ENCODE assay signal across 18 cellular contexts in genomic region chr11:2804189-2804588, GRCh38.
DNase-seq lines count a peak whose midpoint lies in the region; ATAC-seq, FAIRE-seq and TF ChIP-seq lines count a peak whose summit lies in the region.
"Had no signal": no experiment of that assay in that cellular context is flagged by ENCODE, and none has a peak within 500 bp of the region (broad histone marks: within the 10 kb centered on the region; RNA-seq: fewer than 3 reads in every experiment).

No MANE protein-coding gene starts in this region.

- intact Hi-C loops in adrenal gland (cut with DNase I) = no loop called here
- intact Hi-C loops in gastrocnemius medialis (cut with DNase I; ENCODE audit: low total_unique reads) = no loop called here

- FAIRE-seq in RCC 7860 (lab: Jason Lieb, UNC) = no peak
- FAIRE-seq: D721Med, HTR-8/SVneo had no signal

- in situ Hi-C loops in gastrocnemius medialis (cut with MboI; ENCODE audit: low sequenced_read_pairs in 4 of 4) = no loop called here

- DNase-seq in activated CD4-positive, alpha-beta T cell treated with anti-CD3 and anti-CD28 coated beads for 48 hours = peak; percentile 0
- no peak for DNase-seq in activated CD4-positive, alpha-beta T cell treated with anti-CD3 and anti-CD28 coated beads for 4 hours
- peak in 5 of 7 donors; percentile 0 to 12 (median 4) for DNase-seq in adrenal gland
- peak; percentile 18 for DNase-seq in lung (ENCODE audit: low spot score)
- DNase-seq in gastrocnemius medialis = peak; percentile 1 to 2
- DNase-seq in RCC 7860 (ENCODE audit: low spot score) = no peak
- DNase-seq in GOT3 (lab: John Stamatoyannopoulos, UW) = no peak
- DNase-seq: 8988T; amniotic stem cell; effector memory CD8-positive, alpha-beta T cell; NCI-H146; NCI-H2227 treated with DMSO at 0.1 percent for 48 hours; NCI-H82; stimulated activated CD8-positive, alpha-beta memory T cell treated with anti-CD3 and anti-CD28 coated beads, Interleukin-4, amount 100 ng/mL, for 48 hours had no signal

- no peak overlapping the region for H3K4me3 ChIP-seq in adrenal gland
- H3K4me3 ChIP-seq in lung = no peak overlapping the region
- no peak overlapping the region for H3K4me3 ChIP-seq in gastrocnemius medialis
- H3K4me3 ChIP-seq: cardiac muscle cell had no signal

- no peak for TF ChIP-seq CTCF in adrenal gland (IDR thresholded peaks at IDR 0.05)
- TF ChIP-seq CTCF in lung (IDR thresholded peaks at IDR 0.05; ENCODE audit: control extremely low read depth, extremely low read depth) = no peak
- TF ChIP-seq CTCF in gastrocnemius medialis (IDR thresholded peaks at IDR 0.05 in 4 of 5, conservative IDR thresholded peaks at IDR 0.05 in 1 of 5) = no peak

- no peaks in the 10 kb centered on the region for H3K36me3 ChIP-seq in adrenal gland (replicated peaks in 1 of 2)
- H3K36me3 ChIP-seq in lung (ENCODE audit: control insufficient read depth in 2 of 2, insufficient read depth in 2 of 2, low read length in 2 of 2) = no peaks in the 10 kb centered on the region
- no peaks in the 10 kb centered on the region for H3K36me3 ChIP-seq in gastrocnemius medialis
- H3K36me3 ChIP-seq: cardiac muscle cell had no signal

- peaks cover 0 to 12% of the 10 kb centered on the region in 2 donors for H3K4me1 ChIP-seq in adrenal gland (replicated peaks in 1 of 2)
- H3K4me1 ChIP-seq in lung (ENCODE audit: control insufficient read depth in 2 of 2, insufficient read depth in 2 of 2, low read length in 2 of 2) = peaks cover 7 to 20% of the 10 kb centered on the region in 2 donors
- H3K4me1 ChIP-seq in gastrocnemius medialis = peaks cover 7 to 12% of the 10 kb centered on the region in 2 donors

- H3K27me3 ChIP-seq in adrenal gland (no peaks in the 10 kb centered on the region), lung (ENCODE audit: control insufficient read depth, insufficient read depth) (no peaks in the 10 kb centered on the region), gastrocnemius medialis (peaks cover 4 to 11% (median 10%) of the 10 kb centered on the region in 3 donors)
- H3K27me3 ChIP-seq: cardiac muscle cell had no signal

- H3K9me3 ChIP-seq in adrenal gland (replicated peaks in 1 of 3) = no peaks in the 10 kb centered on the region
- H3K9me3 ChIP-seq in lung (ENCODE audit: control insufficient read depth in 2 of 2, insufficient read depth in 1 of 2, low read length in 1 of 2) = peaks cover 0 to 4% of the 10 kb centered on the region in 2 donors
- no peaks in the 10 kb centered on the region for H3K9me3 ChIP-seq in gastrocnemius medialis

- WGBS in adrenal gland, 4 donors = 89 to 98% (median 92%) methylated on average over 6 to 10 of the region's 10 CpGs
- WGBS in lung, 2 donors = 92 to 93% methylated on average over 10 of the region's 10 CpGs

- ATAC-seq in lung (ENCODE audit: insufficient read depth, low FRiP score) (no peak), gastrocnemius medialis (no peak), GM21786 (IDR thresholded peaks at IDR 0.05; ENCODE audit: unreplicated experiment) (no peak)
- ATAC-seq: effector memory CD8-positive, alpha-beta T cell had no signal

- no peak for TF ChIP-seq POLR2A in adrenal gland (IDR thresholded peaks at IDR 0.05)
- no peak for TF ChIP-seq POLR2A in gastrocnemius medialis (IDR thresholded peaks at IDR 0.05)

- H3K27ac ChIP-seq in adrenal gland (no peak overlapping the region), lung (ENCODE audit: low read depth in 1 of 2, low read length in 1 of 2) (no peak overlapping the region), gastrocnemius medialis (peak overlapping the region in 1 of 4 donors; percentile 50)
- H3K27ac ChIP-seq: cardiac muscle cell had no signal

Comparison
In these comparisons a context has a peak if more than half of its experiments do, and no peak if none do; other contexts are left out.
1. DNase-seq: peak in activated CD4-positive, alpha-beta T cell treated with anti-CD3 and anti-CD28 coated beads for 48 hours (single experiment), adrenal gland (5 of 7), lung (single experiment) and gastrocnemius medialis (2 of 2); none in activated CD4-positive, alpha-beta T cell treated with anti-CD3 and anti-CD28 coated beads for 4 hours (0 of 2), RCC 7860 (single experiment) and GOT3 (single experiment).